In genomic region chr22:45866398-45867117, GRCh38 we compare ENCODE assay signal across 13 cellular contexts.
A peak's percentile ranks its signal among the peaks of the same experiment; 100 is the strongest.
DNase-seq lines count a peak whose midpoint lies in the region; TF ChIP-seq lines count a peak whose summit lies in the region.
"Had no signal": no experiment of that assay in that cellular context is flagged by ENCODE, and none has a peak within 500 bp of the region (broad histone marks: within the 10 kb centered on the region; RNA-seq: fewer than 3 reads in every experiment).

No MANE protein-coding gene starts in this region.

- no peak overlapping the region for H2AFZ ChIP-seq in mesenchymal stem cell (ENCODE audit: low read depth, low read length)

- H3K36me3 ChIP-seq in esophagus muscularis mucosa = no peaks in the 10 kb centered on the region
- H3K36me3 ChIP-seq in mesenchymal stem cell (ENCODE audit: control insufficient read depth in 1 of 2, insufficient read depth in 2 of 2, low read depth in 1 of 2, low read length in 2 of 2) = peaks cover 0 to 14% of the 10 kb centered on the region in 2 experiments
- H3K36me3 ChIP-seq in stomach = no peaks in the 10 kb centered on the region
- H3K36me3 ChIP-seq: transverse colon had no signal

- no peak overlapping the region for H2BK12ac ChIP-seq in mesenchymal stem cell (ENCODE audit: low read length in 2 of 2)

- no peak for TF ChIP-seq EP300 in esophagus muscularis mucosa (IDR thresholded peaks at IDR 0.05)
- no peak for TF ChIP-seq EP300 in stomach (IDR thresholded peaks at IDR 0.05)

- no peaks in the 10 kb centered on the region for H3K9me3 Mint-ChIP-seq in activated CD4-positive, alpha-beta memory T cell treated with anti-CD3 and anti-CD28 coated beads, Interleukin-2, amount 10 ng/mL, durations not matched to agents 7 days and 5 days
- H3K9me3 Mint-ChIP-seq in activated CD4-positive, alpha-beta memory T cell treated with anti-CD3 and anti-CD28 coated beads for 36 hours = no peaks in the 10 kb centered on the region

- no peak overlapping the region for H3K4ac ChIP-seq in mesenchymal stem cell (ENCODE audit: low read depth in 1 of 2, low read length in 2 of 2)

- no peak overlapping the region for H2BK120ac ChIP-seq in mesenchymal stem cell (ENCODE audit: low read depth, low read length)

- no peak overlapping the region for H2BK5ac ChIP-seq in mesenchymal stem cell (ENCODE audit: low read depth, low read length, poor library complexity, severe bottlenecking)

- intact Hi-C loops in activated CD4-positive, alpha-beta memory T cell treated with anti-CD3 and anti-CD28 coated beads for 36 hours (cut with micrococcal nuclease) = loop anchor here (10.0 kb wide), 1 partner anchor 222 kb away; no protein-coding TSS in a partner anchor
- intact Hi-C loops in esophagus muscularis mucosa (cut with DNase I) (loop anchor here (5.0 kb wide), 1 partner anchor 224 kb away; no protein-coding TSS in a partner anchor), stomach (cut with DNase I; ENCODE audit: low total_unique reads) (loop anchor here (10.0 kb wide), 1 partner anchor 222 kb away; no protein-coding TSS in a partner anchor)

- POLR2A ChIA-PET in activated CD4-positive, alpha-beta memory T cell treated with anti-CD3 and anti-CD28 coated beads, Interleukin-2, amount 10 ng/mL, durations not matched to agents 7 days and 5 days (lab: Charles Lee) = no interaction called here
- POLR2A ChIA-PET in activated CD4-positive, alpha-beta memory T cell treated with anti-CD3 and anti-CD28 coated beads for 36 hours (lab: Charles Lee) = no interaction called here

- no peak overlapping the region for H2BK15ac ChIP-seq in mesenchymal stem cell (ENCODE audit: low read depth, poor library complexity, severe bottlenecking)

- H3K18ac ChIP-seq in mesenchymal stem cell (ENCODE audit: low read depth in 1 of 2, low read length in 2 of 2) = no peak overlapping the region

- H3K4me3 ChIP-seq in esophagus muscularis mucosa (peak overlapping the region; percentile 13 to 44 (median 34)), mesenchymal stem cell (ENCODE audit: insufficient read depth in 1 of 2, low read depth in 1 of 2, low read length in 2 of 2) (peak overlapping the region in 1 of 2 experiments; percentile 24), stomach (peak overlapping the region; percentile 9 to 39 (median 26))

- H3K27ac ChIP-seq in esophagus muscularis mucosa (replicated peaks in 1 of 4) (no peak overlapping the region), mesenchymal stem cell (ENCODE audit: low read length, poor library complexity, severe bottlenecking) (no peak overlapping the region), stomach (no peak overlapping the region)
- H3K27ac ChIP-seq: transverse colon had no signal

- TF ChIP-seq POLR2A in esophagus muscularis mucosa (IDR thresholded peaks at IDR 0.05; ENCODE audit: low read depth) (no peak), stomach (IDR thresholded peaks at IDR 0.05) (no peak)

- H3K79me1 ChIP-seq in mesenchymal stem cell (replicated peaks; ENCODE audit: low read length, poor library complexity, severe bottlenecking) = no peaks in the 10 kb centered on the region

- WGBS in esophagus muscularis mucosa = 34% methylated on average over 11 of the region's 75 CpGs
- WGBS in mesenchymal stem cell = 17% methylated on average over 65 of the region's 75 CpGs
- 8 to 12% (median 10%) methylated on average over 17 to 75 of the region's 75 CpGs for WGBS in stomach, 5 donors

- H3K27me3 ChIP-seq in esophagus muscularis mucosa (peaks cover 0 to 60% (median 20%) of the 10 kb centered on the region in 4 donors), mesenchymal stem cell (ENCODE audit: control insufficient read depth in 1 of 2, insufficient read depth in 1 of 2, low read length in 2 of 2) (peaks cover 35 to 72% of the 10 kb centered on the region in 2 experiments), stomach (peaks cover 17 to 77% (median 47%) of the 10 kb centered on the region in 3 donors)

- no peak overlapping the region for H4K91ac ChIP-seq in mesenchymal stem cell (ENCODE audit: low read length)

- H2AK5ac ChIP-seq in mesenchymal stem cell (ENCODE audit: low read length, severe bottlenecking) = no peak overlapping the region

- H3K27me3 Mint-ChIP-seq in activated CD4-positive, alpha-beta memory T cell treated with anti-CD3 and anti-CD28 coated beads, Interleukin-2, amount 10 ng/mL, durations not matched to agents 7 days and 5 days = peaks cover 35% of the 10 kb centered on the region
- H3K27me3 Mint-ChIP-seq in activated CD4-positive, alpha-beta memory T cell treated with anti-CD3 and anti-CD28 coated beads for 36 hours = peaks cover 23% of the 10 kb centered on the region

- TF ChIP-seq CTCF in esophagus muscularis mucosa (IDR thresholded peaks at IDR 0.05) = no peak
- no peak for TF ChIP-seq CTCF in stomach (IDR thresholded peaks at IDR 0.05)

- H3K27ac Mint-ChIP-seq in activated CD4-positive, alpha-beta memory T cell treated with anti-CD3 and anti-CD28 coated beads, Interleukin-2, amount 10 ng/mL, durations not matched to agents 7 days and 5 days = no peak overlapping the region
- no peak overlapping the region for H3K27ac Mint-ChIP-seq in activated CD4-positive, alpha-beta memory T cell treated with anti-CD3 and anti-CD28 coated beads for 36 hours
- H3K27ac Mint-ChIP-seq: activated naive CD8-positive, alpha-beta T cell treated with anti-CD3 and anti-CD28 coated beads for 36 hours had no signal

- H3K4me2 ChIP-seq in mesenchymal stem cell (ENCODE audit: low read length, poor library complexity, severe bottlenecking) = peak overlapping the region; percentile 95

- no peak overlapping the region for H3K9ac ChIP-seq in mesenchymal stem cell (ENCODE audit: low read length)

- CTCF ChIA-PET in activated CD4-positive, alpha-beta memory T cell treated with anti-CD3 and anti-CD28 coated beads, Interleukin-2, amount 10 ng/mL, durations not matched to agents 7 days and 5 days (lab: Charles Lee) = interaction anchor here (0.6 kb wide), 1 partner anchor 292 kb away, joined by 3 read pairs; no protein-coding TSS in a partner anchor
- CTCF ChIA-PET in activated CD4-positive, alpha-beta memory T cell treated with anti-CD3 and anti-CD28 coated beads for 36 hours (lab: Charles Lee) = interaction anchor here (1.4 kb wide), 1 partner anchor 222 kb away, joined by 3 read pairs; no protein-coding TSS in a partner anchor

- H3K14ac ChIP-seq in mesenchymal stem cell (ENCODE audit: low read length in 2 of 2) = no peak overlapping the region

- H3K4me3 Mint-ChIP-seq in activated CD4-positive, alpha-beta memory T cell treated with anti-CD3 and anti-CD28 coated beads, Interleukin-2, amount 10 ng/mL, durations not matched to agents 7 days and 5 days = no peak overlapping the region
- no peak overlapping the region for H3K4me3 Mint-ChIP-seq in activated CD4-positive, alpha-beta memory T cell treated with anti-CD3 and anti-CD28 coated beads for 36 hours
- H3K4me3 Mint-ChIP-seq: activated naive CD8-positive, alpha-beta T cell treated with anti-CD3 and anti-CD28 coated beads for 36 hours had no signal

- no peaks in the 10 kb centered on the region for H3K36me3 Mint-ChIP-seq in activated CD4-positive, alpha-beta memory T cell treated with anti-CD3 and anti-CD28 coated beads, Interleukin-2, amount 10 ng/mL, durations not matched to agents 7 days and 5 days (ENCODE audit: low read depth)
- H3K36me3 Mint-ChIP-seq in activated CD4-positive, alpha-beta memory T cell treated with anti-CD3 and anti-CD28 coated beads for 36 hours = no peaks in the 10 kb centered on the region

- H3K4me1 ChIP-seq in esophagus muscularis mucosa (peaks cover 15 to 41% (median 32%) of the 10 kb centered on the region in 4 donors), mesenchymal stem cell (ENCODE audit: control insufficient read depth, insufficient read depth, low read depth, low read length) (peaks cover 33% of the 10 kb centered on the region), stomach (peaks cover 13 to 32% (median 24%) of the 10 kb centered on the region in 4 donors)

- peak overlapping the region; percentile 10 for H4K8ac ChIP-seq in mesenchymal stem cell (ENCODE audit: low read length)

- H3K4me1 Mint-ChIP-seq in activated CD4-positive, alpha-beta memory T cell treated with anti-CD3 and anti-CD28 coated beads, Interleukin-2, amount 10 ng/mL, durations not matched to agents 7 days and 5 days = no peaks in the 10 kb centered on the region
- H3K4me1 Mint-ChIP-seq in activated CD4-positive, alpha-beta memory T cell treated with anti-CD3 and anti-CD28 coated beads for 36 hours (ENCODE audit: low read depth) = peaks cover 5% of the 10 kb centered on the region

- DNase-seq in activated CD4-positive, alpha-beta memory T cell treated with anti-CD3 and anti-CD28 coated beads, Interleukin-2, amount 10 ng/mL, durations not matched to agents 7 days and 5 days = peak; percentile 9
- no peak for DNase-seq in activated CD4-positive, alpha-beta memory T cell treated with anti-CD3 and anti-CD28 coated beads for 36 hours
- DNase-seq in esophagus muscularis mucosa (ENCODE audit: extremely low spot score) (peak; percentile 82), mesenchymal stem cell (peak; percentile 9), stomach (peak; percentile 20), OCI-M2 (lab: John Stamatoyannopoulos, UW; ENCODE audit: unreplicated experiment) (no peak), RPMI8226 (no peak), Kasumi-1 (lab: John Stamatoyannopoulos, UW) (no peak)
- DNase-seq: 8988T; activated naive CD8-positive, alpha-beta T cell treated with anti-CD3 and anti-CD28 coated beads for 36 hours; DMS 273 treated with DMSO at 0.1 percent for 48 hours; NCI-H1417; transverse colon had no signal

- H3K9me3 ChIP-seq in esophagus muscularis mucosa (peaks cover 0 to 7% (median 0%) of the 10 kb centered on the region in 4 donors), mesenchymal stem cell (ENCODE audit: control insufficient read depth, low read length) (no peaks in the 10 kb centered on the region), stomach (no peaks in the 10 kb centered on the region)
- H3K9me3 ChIP-seq: transverse colon had no signal

- no peak overlapping the region for H3K23ac ChIP-seq in mesenchymal stem cell (ENCODE audit: low read length in 2 of 2)

Comparison
In these comparisons a context has a peak if more than half of its experiments do, and no peak if none do; other contexts are left out.
1. DNase-seq: peak in activated CD4-positive, alpha-beta memory T cell treated with anti-CD3 and anti-CD28 coated beads, Interleukin-2, amount 10 ng/mL, durations not matched to agents 7 days and 5 days (single experiment), esophagus muscularis mucosa (single experiment), mesenchymal stem cell (single experiment) and stomach (single experiment); none in activated CD4-positive, alpha-beta memory T cell treated with anti-CD3 and anti-CD28 coated beads for 36 hours (single experiment), OCI-M2 (single experiment), RPMI8226 (single experiment) and Kasumi-1 (0 of 2).